Comparison of ENCODE assay signal across 8 cellular contexts in genomic region chr4:123399638-123400358, GRCh38. TPM values are rescaled to one million over a fixed set of nuclear protein-coding genes. Genes with fewer than 3 reads are reported as not detected.
A peak's percentile ranks its signal among the peaks of the same experiment; 100 is the strongest.
DNase-seq lines count a peak whose midpoint lies in the region; ATAC-seq and TF ChIP-seq lines count a peak whose summit lies in the region.

No MANE protein-coding gene starts in this region.

- 2 to 7% (median 3%) methylated on average over 22 of the region's 22 CpGs for WGBS in adipose tissue, 3 donors
- WGBS in suprapubic skin = 12% methylated on average over 22 of the region's 22 CpGs

- no peak for DNase-seq in activated T-cell treated with anti-CD3 and anti-CD28 coated beads, Interleukin-2, amount 50 U/mL, for 4 hours
- DNase-seq in activated T-cell treated with anti-CD3 and anti-CD28 coated beads for 4 hours (no peak), suprapubic skin (ENCODE audit: low spot score in 2 of 2) (no peak), left lobe of liver (ENCODE audit: low spot score) (no peak), mucosa of gallbladder (ENCODE audit: low spot score) (no peak)

- H3K27me3 Mint-ChIP-seq in activated T-cell treated with anti-CD3 and anti-CD28 coated beads, Interleukin-2, amount 50 U/mL, for 4 hours (ENCODE audit: low read depth) = peaks cover 35% of the 10 kb centered on the region

- H3K4me3 ChIP-seq in suprapubic skin = peak overlapping the region; percentile 92

- TF ChIP-seq EP300 in suprapubic skin (IDR thresholded peaks at IDR 0.05) = no peak

- H3K4me1 ChIP-seq in suprapubic skin = peaks cover 38% of the 10 kb centered on the region

- no peak for ATAC-seq in activated T-cell treated with anti-CD3 and anti-CD28 coated beads, Interleukin-2, amount 50 U/mL, for 4 hours
- ATAC-seq in HG02571 (IDR thresholded peaks at IDR 0.05; ENCODE audit: unreplicated experiment) (no peak), left lobe of liver (no peak)

- no peaks in the 10 kb centered on the region for H3K9me3 Mint-ChIP-seq in activated T-cell treated with anti-CD3 and anti-CD28 coated beads, Interleukin-2, amount 50 U/mL, for 4 hours

- H3K27me3 ChIP-seq in layer of hippocampus (ENCODE audit: control insufficient read depth, insufficient read depth, low read length) (no peaks in the 10 kb centered on the region), suprapubic skin (no peaks in the 10 kb centered on the region)

- no peaks in the 10 kb centered on the region for H3K9me3 ChIP-seq in suprapubic skin

- TF ChIP-seq CTCF in suprapubic skin (IDR thresholded peaks at IDR 0.05) = no peak

- H3K36me3 Mint-ChIP-seq in activated T-cell treated with anti-CD3 and anti-CD28 coated beads, Interleukin-2, amount 50 U/mL, for 4 hours (ENCODE audit: insufficient read depth) = peaks cover 15% of the 10 kb centered on the region

- peaks cover 32% of the 10 kb centered on the region for H3K4me1 Mint-ChIP-seq in activated T-cell treated with anti-CD3 and anti-CD28 coated beads, Interleukin-2, amount 50 U/mL, for 4 hours (ENCODE audit: low read depth)

- H3K4me3 Mint-ChIP-seq in activated T-cell treated with anti-CD3 and anti-CD28 coated beads, Interleukin-2, amount 50 U/mL, for 4 hours = peak overlapping the region; percentile 89

- TF ChIP-seq POLR2A in suprapubic skin (IDR thresholded peaks at IDR 0.05) = no peak

- peaks cover 13% of the 10 kb centered on the region for H3K36me3 ChIP-seq in suprapubic skin

- H3K27ac ChIP-seq in adipose tissue (ENCODE audit: low read depth, low read length) (peak overlapping the region; percentile 36), layer of hippocampus (ENCODE audit: low read depth, low read length) (peak overlapping the region; percentile 42), suprapubic skin (peak overlapping the region; percentile 97)

RNA-seq across cellular contexts. Expression of gene SPRY1, which starts 3.2 kb away (rescaled TPM):
- total RNA-seq in activated T-cell treated with anti-CD3 and anti-CD28 coated beads, Interleukin-2, amount 50 U/mL, for 4 hours = 10 to 100 TPM; 31.8 to 65.2 (median 48.4) TPM
- polyA plus RNA-seq in adipose tissue = 100 to 1,000 TPM in 1 of 3 donors, 10 to 100 TPM in 2; 19.2 to 191 (median 77.6) TPM
- total RNA-seq in suprapubic skin (100 to 1,000 TPM; 113 to 381 (median 206) TPM), left lobe of liver (15.0 TPM), mucosa of gallbladder (93.2 TPM)

Comparison
In these comparisons a context has a peak if more than half of its experiments do, and no peak if none do; other contexts are left out.
1. H3K27ac ChIP-seq: peak in every context shown above with its lines; median percentile 97 in suprapubic skin; 42 in layer of hippocampus; 36 in adipose tissue.